1 cellular context compared by ENCODE assay signal in genomic region chr7:127651556-127652332, GRCh38.
A peak's percentile ranks its signal among the peaks of the same experiment; 100 is the strongest.
TF ChIP-seq lines count a peak whose summit lies in the region.

SND1 (plus strand) TSS chr7:127652194; CDS start chr7:127652374, 180 bp downstream.

TF ChIP-seq in K562, 482 proteins besides CTCF, POLR2A, EP300 and RAD21 (continued from another document and continues in another):
- TF ChIP-seq PBX2 (CRISPR knock-in tag; IDR thresholded peaks at IDR 0.05; ENCODE audit: low read depth) (no peak), PBX2 (tag; conservative IDR thresholded peaks at IDR 0.05; ENCODE audit: low read depth) (peak; percentile 63), ZBTB12 (CRISPR knock-in tag; IDR thresholded peaks at IDR 0.05) (peak; percentile 54), GTF2E2 (tag; IDR thresholded peaks at IDR 0.05) (peak; percentile 62; the same call in 1 of the 2 replicates), ZC3H4 (CRISPR knock-in tag; IDR thresholded peaks at IDR 0.05; ENCODE audit: borderline replicate concordance) (no peak; the same call in 1 of the 2 replicates), GABPB1 (CRISPR knock-in tag; IDR thresholded peaks at IDR 0.05) (peak; percentile 96), ZNF274 (IDR thresholded peaks at IDR 0.05; ENCODE audit: borderline replicate concordance, low read depth, low read length) (no peak; the same call in 1 of the 2 replicates), PHTF2 (CRISPR knock-in tag; IDR thresholded peaks at IDR 0.05) (no peak), RBM14 (IDR thresholded peaks at IDR 0.05; ENCODE audit: borderline replicate concordance, insufficient read depth, low read depth, low read length) (0 out of 2 replicates have a peak, but pooled peaks have one; percentile 69), NBN (IDR thresholded peaks at IDR 0.05; ENCODE audit: low read depth) (peak; percentile 82), SMAD4 (CRISPR knock-in tag; conservative IDR thresholded peaks at IDR 0.05) (peak; percentile 82), HDAC6 (IDR thresholded peaks at IDR 0.05; ENCODE audit: low read depth, low read length) (peak; percentile 55; the same call in 1 of the 2 replicates), PRPF4 (IDR thresholded peaks at IDR 0.05; ENCODE audit: insufficient read depth, low read depth, low read length, poor library complexity, severe bottlenecking) (peak; percentile 80), E2F8 (IDR thresholded peaks at IDR 0.05; ENCODE audit: low read depth, partially characterized antibody) (no peak), NFE2L1 (tag; IDR thresholded peaks at IDR 0.05; ENCODE audit: borderline replicate concordance, low read depth) (no peak), HDAC1 (IDR thresholded peaks at IDR 0.05) (peak in 1 of 2 experiments; percentile 99; a peak in 2 of 4 replicates), KDM5B (IDR thresholded peaks at IDR 0.05; ENCODE audit: insufficient replicate concordance, low read depth, low read length) (peak; percentile 98), BRD9 (IDR thresholded peaks at IDR 0.05; ENCODE audit: low read depth, partially characterized antibody) (peak; percentile 94), ATF7 (IDR thresholded peaks at IDR 0.05) (peak; percentile 96), ZBTB17 (CRISPR knock-in tag; IDR thresholded peaks at IDR 0.05) (peak; percentile 77), XRCC4 (IDR thresholded peaks at IDR 0.05; ENCODE audit: extremely low read depth, insufficient read depth, insufficient read length) (no peak), ZNF212 (CRISPR knock-in tag; IDR thresholded peaks at IDR 0.05) (0 out of 2 replicates have a peak, but pooled peaks have one; percentile 20), ZNF408 (CRISPR knock-in tag; IDR thresholded peaks at IDR 0.05; ENCODE audit: low read depth) (no peak), FOXK1 (CRISPR knock-in tag; IDR thresholded peaks at IDR 0.05; ENCODE audit: borderline replicate concordance) (peak; percentile 69), ATF1 (CRISPR knock-in tag; IDR thresholded peaks at IDR 0.05) (no peak), ATF1 (tag; IDR thresholded peaks at IDR 0.05) (peak; percentile 97), ZNF165 (CRISPR knock-in tag; IDR thresholded peaks at IDR 0.05; ENCODE audit: borderline replicate concordance) (0 out of 2 replicates have a peak, but pooled peaks have one; percentile 48), GABPA (tag; conservative IDR thresholded peaks at IDR 0.05; ENCODE audit: low read depth) (peak; percentile 97), U2AF2 (optimal IDR thresholded peaks at IDR 0.05; ENCODE audit: low read depth, low read length) (no peak), ID3 (CRISPR knock-in tag; IDR thresholded peaks at IDR 0.05) (no peak), ID3 (tag; IDR thresholded peaks at IDR 0.05) (peak; percentile 92; the same call in 1 of the 2 replicates), POLR2H (tag; IDR thresholded peaks at IDR 0.05; ENCODE audit: low read depth) (peak; percentile 90), HOMEZ (CRISPR knock-in tag; IDR thresholded peaks at IDR 0.05) (peak; percentile 66; the same call in 1 of the 2 replicates), ARHGAP35 (IDR thresholded peaks at IDR 0.05; ENCODE audit: partially characterized antibody) (no peak), SMARCE1 (IDR thresholded peaks at IDR 0.05) (peak; percentile 55), HNRNPH1 (optimal IDR thresholded peaks at IDR 0.05; ENCODE audit: low read depth, low read length) (no peak), CCNT2 (IDR thresholded peaks at IDR 0.05; ENCODE audit: borderline replicate concordance, extremely low read depth, insufficient read length, low read depth, low read length) (peak; percentile 86), ZNF316 (IDR thresholded peaks at IDR 0.05) (peak; percentile 99), NUFIP1 (IDR thresholded peaks at IDR 0.05; ENCODE audit: partially characterized antibody) (no peak), SIX5 (IDR thresholded peaks at IDR 0.05; ENCODE audit: borderline replicate concordance in 1 of 2, insufficient read depth in 1 of 2, low read depth in 1 of 2, low read length in 2 of 2) (peak in 1 of 2 experiments; percentile 4; a peak in 1 of 4 replicates), CREM (IDR thresholded peaks at IDR 0.05; ENCODE audit: low read depth) (peak; percentile 86), ZNF77 (CRISPR knock-in tag; IDR thresholded peaks at IDR 0.05) (no peak), TARDBP (IDR thresholded peaks at IDR 0.05) (0 out of 2 replicates have a peak, but pooled peaks have one; percentile 69), E2F3 (CRISPR knock-in tag; IDR thresholded peaks at IDR 0.05) (peak; percentile 59; the same call in 1 of the 2 replicates), NFE2 (IDR thresholded peaks at IDR 0.05; ENCODE audit: low read depth) (0 out of 2 replicates have a peak, but pooled peaks have one; percentile 22), KLF1 (tag; IDR thresholded peaks at IDR 0.05) (peak; percentile 96)
- TF ChIP-seq, protein P1, sequence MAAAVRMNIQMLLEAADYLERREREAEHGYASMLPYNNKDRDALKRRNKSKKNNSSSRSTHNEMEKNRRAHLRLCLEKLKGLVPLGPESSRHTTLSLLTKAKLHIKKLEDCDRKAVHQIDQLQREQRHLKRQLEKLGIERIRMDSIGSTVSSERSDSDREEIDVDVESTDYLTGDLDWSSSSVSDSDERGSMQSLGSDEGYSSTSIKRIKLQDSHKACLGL (CRISPR knock-in tag; IDR thresholded peaks at IDR 0.05; ENCODE audit: borderline replicate concordance, poor library complexity, severe bottlenecking): no peak
- TF ChIP-seq, protein P2, sequence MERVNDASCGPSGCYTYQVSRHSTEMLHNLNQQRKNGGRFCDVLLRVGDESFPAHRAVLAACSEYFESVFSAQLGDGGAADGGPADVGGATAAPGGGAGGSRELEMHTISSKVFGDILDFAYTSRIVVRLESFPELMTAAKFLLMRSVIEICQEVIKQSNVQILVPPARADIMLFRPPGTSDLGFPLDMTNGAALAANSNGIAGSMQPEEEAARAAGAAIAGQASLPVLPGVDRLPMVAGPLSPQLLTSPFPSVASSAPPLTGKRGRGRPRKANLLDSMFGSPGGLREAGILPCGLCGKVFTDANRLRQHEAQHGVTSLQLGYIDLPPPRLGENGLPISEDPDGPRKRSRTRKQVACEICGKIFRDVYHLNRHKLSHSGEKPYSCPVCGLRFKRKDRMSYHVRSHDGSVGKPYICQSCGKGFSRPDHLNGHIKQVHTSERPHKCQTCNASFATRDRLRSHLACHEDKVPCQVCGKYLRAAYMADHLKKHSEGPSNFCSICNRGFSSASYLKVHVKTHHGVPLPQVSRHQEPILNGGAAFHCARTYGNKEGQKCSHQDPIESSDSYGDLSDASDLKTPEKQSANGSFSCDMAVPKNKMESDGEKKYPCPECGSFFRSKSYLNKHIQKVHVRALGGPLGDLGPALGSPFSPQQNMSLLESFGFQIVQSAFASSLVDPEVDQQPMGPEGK (CRISPR knock-in tag; IDR thresholded peaks at IDR 0.05; ENCODE audit: borderline replicate concordance): 0 out of 2 replicates have a peak, but pooled peaks have one; percentile 72
- TF ChIP-seq, protein P3, sequence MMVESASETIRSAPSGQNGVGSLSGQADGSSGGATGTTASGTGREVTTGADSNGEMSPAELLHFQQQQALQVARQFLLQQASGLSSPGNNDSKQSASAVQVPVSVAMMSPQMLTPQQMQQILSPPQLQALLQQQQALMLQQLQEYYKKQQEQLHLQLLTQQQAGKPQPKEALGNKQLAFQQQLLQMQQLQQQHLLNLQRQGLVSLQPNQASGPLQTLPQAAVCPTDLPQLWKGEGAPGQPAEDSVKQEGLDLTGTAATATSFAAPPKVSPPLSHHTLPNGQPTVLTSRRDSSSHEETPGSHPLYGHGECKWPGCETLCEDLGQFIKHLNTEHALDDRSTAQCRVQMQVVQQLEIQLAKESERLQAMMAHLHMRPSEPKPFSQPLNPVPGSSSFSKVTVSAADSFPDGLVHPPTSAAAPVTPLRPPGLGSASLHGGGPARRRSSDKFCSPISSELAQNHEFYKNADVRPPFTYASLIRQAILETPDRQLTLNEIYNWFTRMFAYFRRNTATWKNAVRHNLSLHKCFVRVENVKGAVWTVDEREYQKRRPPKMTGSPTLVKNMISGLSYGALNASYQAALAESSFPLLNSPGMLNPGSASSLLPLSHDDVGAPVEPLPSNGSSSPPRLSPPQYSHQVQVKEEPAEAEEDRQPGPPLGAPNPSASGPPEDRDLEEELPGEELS (CRISPR knock-in tag; IDR thresholded peaks at IDR 0.05; ENCODE audit: borderline replicate concordance): no peak; the same call in 1 of the 2 replicates
- TF ChIP-seq, protein P4, sequence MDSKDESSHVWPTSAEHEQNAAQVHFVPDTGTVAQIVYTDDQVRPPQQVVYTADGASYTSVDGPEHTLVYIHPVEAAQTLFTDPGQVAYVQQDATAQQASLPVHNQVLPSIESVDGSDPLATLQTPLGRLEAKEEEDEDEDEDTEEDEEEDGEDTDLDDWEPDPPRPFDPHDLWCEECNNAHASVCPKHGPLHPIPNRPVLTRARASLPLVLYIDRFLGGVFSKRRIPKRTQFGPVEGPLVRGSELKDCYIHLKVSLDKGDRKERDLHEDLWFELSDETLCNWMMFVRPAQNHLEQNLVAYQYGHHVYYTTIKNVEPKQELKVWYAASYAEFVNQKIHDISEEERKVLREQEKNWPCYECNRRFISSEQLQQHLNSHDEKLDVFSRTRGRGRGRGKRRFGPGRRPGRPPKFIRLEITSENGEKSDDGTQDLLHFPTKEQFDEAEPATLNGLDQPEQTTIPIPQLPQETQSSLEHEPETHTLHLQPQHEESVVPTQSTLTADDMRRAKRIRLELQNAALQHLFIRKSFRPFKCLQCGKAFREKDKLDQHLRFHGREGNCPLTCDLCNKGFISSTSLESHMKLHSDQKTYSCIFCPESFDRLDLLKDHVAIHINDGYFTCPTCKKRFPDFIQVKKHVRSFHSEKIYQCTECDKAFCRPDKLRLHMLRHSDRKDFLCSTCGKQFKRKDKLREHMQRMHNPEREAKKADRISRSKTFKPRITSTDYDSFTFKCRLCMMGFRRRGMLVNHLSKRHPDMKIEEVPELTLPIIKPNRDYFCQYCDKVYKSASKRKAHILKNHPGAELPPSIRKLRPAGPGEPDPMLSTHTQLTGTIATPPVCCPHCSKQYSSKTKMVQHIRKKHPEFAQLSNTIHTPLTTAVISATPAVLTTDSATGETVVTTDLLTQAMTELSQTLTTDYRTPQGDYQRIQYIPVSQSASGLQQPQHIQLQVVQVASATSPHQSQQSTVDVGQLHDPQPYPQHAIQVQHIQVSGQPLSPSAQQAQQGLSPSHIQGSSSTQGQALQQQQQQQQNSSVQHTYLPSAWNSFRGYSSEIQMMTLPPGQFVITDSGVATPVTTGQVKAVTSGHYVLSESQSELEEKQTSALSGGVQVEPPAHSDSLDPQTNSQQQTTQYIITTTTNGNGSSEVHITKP (IDR thresholded peaks at IDR 0.05; ENCODE audit: partially characterized antibody): peak; percentile 85
